ENCODE assay signal across 17 cellular contexts in genomic region chr5:120093178-120093577, GRCh38.
DNase-seq lines count a peak whose midpoint lies in the region; ATAC-seq and TF ChIP-seq lines count a peak whose summit lies in the region.
"Had no signal": no experiment of that assay in that cellular context is flagged by ENCODE, and none has a peak within 500 bp of the region (broad histone marks: within the 10 kb centered on the region; RNA-seq: fewer than 3 reads in every experiment).

No MANE protein-coding gene starts in this region.

- H3K36me3 ChIP-seq in mucosa of descending colon (ENCODE audit: low read depth) (no peaks in the 10 kb centered on the region), heart right ventricle (no peaks in the 10 kb centered on the region)
- H3K36me3 ChIP-seq: MG63, tibial artery had no signal

- H3K27me3 Mint-ChIP-seq in T-helper 17 cell, result no peaks in the 10 kb centered on the region
- H3K27me3 Mint-ChIP-seq: activated naive CD8-positive, alpha-beta T cell treated with anti-CD3 and anti-CD28 coated beads, Interleukin-2, amount 50 U/mL, for 24 hours; activated T-cell treated with anti-CD3 and anti-CD28 coated beads, Interleukin-2, amount 50 U/mL, for 24 hours had no signal

- no peak for TF ChIP-seq CTCF in mucosa of descending colon (IDR thresholded peaks at IDR 0.05)
- no peak for TF ChIP-seq CTCF in lower leg skin (IDR thresholded peaks at IDR 0.05)
- peak in 1 of 9 donors; percentile 9 for TF ChIP-seq CTCF in heart right ventricle (IDR thresholded peaks at IDR 0.05)

- H3K4me1 ChIP-seq in mucosa of descending colon (ENCODE audit: low read depth) (no peaks in the 10 kb centered on the region), heart right ventricle (peaks cover 0 to 20% (median 14%) of the 10 kb centered on the region in 9 donors)

- H3K4me3 ChIP-seq in mucosa of descending colon (no peak overlapping the region), lower leg skin (ENCODE audit: low read depth, poor library complexity, severe bottlenecking) (no peak overlapping the region), heart right ventricle (no peak overlapping the region)
- H3K4me3 ChIP-seq: MG63, tibial artery had no signal

- H3K4me3 Mint-ChIP-seq in T-helper 17 cell, result no peak overlapping the region
- H3K4me3 Mint-ChIP-seq: activated naive CD8-positive, alpha-beta T cell treated with anti-CD3 and anti-CD28 coated beads, Interleukin-2, amount 50 U/mL, for 24 hours; activated T-cell treated with anti-CD3 and anti-CD28 coated beads, Interleukin-2, amount 50 U/mL, for 24 hours had no signal

- no peaks in the 10 kb centered on the region for H3K27me3 ChIP-seq in heart right ventricle
- H3K27me3 ChIP-seq: MG63, tibial artery had no signal

- no peaks in the 10 kb centered on the region for H3K9me3 ChIP-seq in T-helper 17 cell (ENCODE audit: control insufficient read depth, low read length, poor library complexity, severe bottlenecking)
- no peaks in the 10 kb centered on the region for H3K9me3 ChIP-seq in mucosa of descending colon
- no peaks in the 10 kb centered on the region for H3K9me3 ChIP-seq in heart right ventricle
- H3K9me3 ChIP-seq: MG63, tibial artery had no signal

- intact Hi-C loops in mucosa of descending colon (cut with DNase I, micrococcal nuclease) (no loop called here), lower leg skin (cut with DNase I; ENCODE audit: low total_unique reads) (no loop called here), heart right ventricle (cut with DNase I) (no loop called here)

- no peaks in the 10 kb centered on the region for H3K4me1 Mint-ChIP-seq in T-helper 17 cell

- TF ChIP-seq POLR2A in lower leg skin (IDR thresholded peaks at IDR 0.05), result no peak

- DNase-seq in CD1c-positive myeloid dendritic cell (ENCODE audit: extremely low spot score) (peak; percentile 56), T-helper 17 cell (no peak), iPS-NIHi7 (ENCODE audit: extremely low spot score) (peak; percentile 14), mucosa of descending colon (no peak), lower leg skin (ENCODE audit: low spot score in 2 of 2) (no peak), heart right ventricle (no peak), LoVo (ENCODE audit: low spot score) (no peak)
- DNase-seq: activated CD4-positive, alpha-beta T cell treated with anti-CD3 and anti-CD28 coated beads, Interleukin-2, amount 50 U/mL, for 1 hour; activated naive CD8-positive, alpha-beta T cell treated with anti-CD3 and anti-CD28 coated beads, Interleukin-2, amount 50 U/mL, for 24 hours; activated T-cell treated with anti-CD3 and anti-CD28 coated beads, Interleukin-2, amount 50 U/mL, for 24 hours; DMS79; head of caudate nucleus; left cardiac atrium; MG63; PC-3; tibial artery had no signal

- ATAC-seq in HG02610 (IDR thresholded peaks at IDR 0.05; ENCODE audit: unreplicated experiment) (peak; percentile 35), T-helper 17 cell (peak; percentile 20), mucosa of descending colon (no peak), heart right ventricle (no peak)
- ATAC-seq: activated naive CD8-positive, alpha-beta T cell treated with anti-CD3 and anti-CD28 coated beads, Interleukin-2, amount 50 U/mL, for 24 hours; left cardiac atrium; PC-3 had no signal

- H3K36me3 Mint-ChIP-seq in T-helper 17 cell (ENCODE audit: low read depth), result no peaks in the 10 kb centered on the region

- no peak overlapping the region for H3K27ac Mint-ChIP-seq in T-helper 17 cell
- H3K27ac Mint-ChIP-seq: activated naive CD8-positive, alpha-beta T cell treated with anti-CD3 and anti-CD28 coated beads, Interleukin-2, amount 50 U/mL, for 24 hours; activated T-cell treated with anti-CD3 and anti-CD28 coated beads, Interleukin-2, amount 50 U/mL, for 24 hours had no signal

- WGBS in lower leg skin, 2 donors, result 82 to 84% methylated on average over 7 of the region's 7 CpGs
- 85 to 92% methylated on average over 7 of the region's 7 CpGs for WGBS in heart right ventricle, 2 donors

- no peak overlapping the region for H3K27ac ChIP-seq in heart right ventricle
- H3K27ac ChIP-seq: tibial artery had no signal

Comparison
In these comparisons a context has a peak if more than half of its experiments do, and no peak if none do; other contexts are left out.
1. DNase-seq: peak in CD1c-positive myeloid dendritic cell (single experiment) and iPS-NIHi7 (single experiment); none in T-helper 17 cell (0 of 3), mucosa of descending colon (0 of 3), lower leg skin (0 of 2), heart right ventricle (0 of 2) and LoVo (single experiment).
2. ATAC-seq: peak in HG02610 (single experiment) and T-helper 17 cell (single experiment); none in mucosa of descending colon (single experiment) and heart right ventricle (0 of 8).